Comparison of ENCODE assay signal across 12 cellular contexts in the genomic region with DNA sequence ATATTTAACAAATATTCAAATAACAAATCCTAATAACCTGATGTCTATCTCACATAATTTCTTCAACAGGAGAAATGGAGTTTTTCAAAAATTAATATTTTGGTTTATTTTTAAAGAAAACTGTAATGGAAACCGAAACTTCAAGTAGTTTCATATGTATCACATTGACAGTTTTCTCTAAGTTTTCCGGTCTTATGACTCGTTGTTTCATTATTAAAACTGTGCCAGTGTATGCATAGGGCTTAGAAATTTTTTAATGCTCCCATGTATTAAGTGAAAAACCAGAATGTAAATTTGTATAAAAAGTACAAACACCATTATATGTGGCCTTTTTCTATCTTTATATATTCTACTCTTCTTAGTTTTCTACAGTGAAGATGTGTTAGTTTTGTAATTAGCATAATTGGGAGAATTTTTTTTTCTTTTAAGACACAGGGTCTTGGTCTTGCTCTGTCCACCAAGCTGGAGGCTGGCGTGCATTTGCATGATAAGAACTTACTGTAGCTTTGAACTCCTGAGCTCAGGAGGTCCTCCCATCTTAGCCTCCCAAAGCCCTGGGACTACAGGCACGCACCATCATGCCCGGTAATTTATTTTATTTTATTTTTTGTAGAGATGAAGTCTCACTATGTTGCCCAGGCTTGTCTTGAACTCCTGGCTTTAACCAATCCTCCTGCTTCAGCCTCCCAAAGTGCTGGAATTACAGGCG. TPM values are rescaled to one million over a fixed set of nuclear protein-coding genes. Genes with fewer than 3 reads are reported as not detected.
DNase-seq lines count a peak whose midpoint lies in the region; ATAC-seq and TF ChIP-seq lines count a peak whose summit lies in the region.
"Had no signal": no experiment of that assay in that cellular context is flagged by ENCODE, and none has a peak within 500 bp of the region (broad histone marks: within the 10 kb centered on the region; RNA-seq: fewer than 3 reads in every experiment).

No MANE protein-coding gene starts in this region.

- H3K4me1 ChIP-seq in spleen (peaks cover 0 to 48% (median 24%) of the 10 kb centered on the region in 6 donors), adrenal gland (replicated peaks in 1 of 2) (no peaks in the 10 kb centered on the region)

- peak overlapping the region; percentile 18 for H3K4me3 Mint-ChIP-seq in activated CD4-positive, alpha-beta memory T cell treated with anti-CD3 and anti-CD28 coated beads, Interleukin-2, amount 10 ng/mL, durations not matched to agents 7 days and 5 days
- no peak overlapping the region for H3K4me3 Mint-ChIP-seq in activated CD4-positive, alpha-beta memory T cell treated with anti-CD3 and anti-CD28 coated beads for 36 hours

- TF ChIP-seq POLR2A in spleen (IDR thresholded peaks at IDR 0.05) = no peak
- no peak for TF ChIP-seq POLR2A in adrenal gland (IDR thresholded peaks at IDR 0.05)

- DNase-seq in activated CD4-positive, alpha-beta memory T cell treated with anti-CD3 and anti-CD28 coated beads, Interleukin-2, amount 10 ng/mL, durations not matched to agents 7 days and 5 days = no peak
- no peak for DNase-seq in activated CD4-positive, alpha-beta memory T cell treated with anti-CD3 and anti-CD28 coated beads for 36 hours
- no peak for DNase-seq in spleen
- no peak for DNase-seq in medulla oblongata (ENCODE audit: extremely low spot score)
- no peak for DNase-seq in SKM-1 (lab: John Stamatoyannopoulos, UW; ENCODE audit: unreplicated experiment)
- DNase-seq in adrenal gland = no peak
- DNase-seq: activated CD4-positive, alpha-beta T cell treated with anti-CD3 and anti-CD28 coated beads, Interleukin-2, amount 50 U/mL, for 48 hours; effector CD8-positive, alpha-beta T cell; left ventricle myocardium superior; NCI-H69 had no signal

- H3K4me1 Mint-ChIP-seq in activated CD4-positive, alpha-beta memory T cell treated with anti-CD3 and anti-CD28 coated beads, Interleukin-2, amount 10 ng/mL, durations not matched to agents 7 days and 5 days = peaks cover 29% of the 10 kb centered on the region
- peaks cover 21% of the 10 kb centered on the region for H3K4me1 Mint-ChIP-seq in activated CD4-positive, alpha-beta memory T cell treated with anti-CD3 and anti-CD28 coated beads for 36 hours (ENCODE audit: low read depth)

- H3K36me3 ChIP-seq in spleen (no peaks in the 10 kb centered on the region), adrenal gland (replicated peaks in 1 of 2) (no peaks in the 10 kb centered on the region)

- H3K27ac Mint-ChIP-seq in activated CD4-positive, alpha-beta memory T cell treated with anti-CD3 and anti-CD28 coated beads, Interleukin-2, amount 10 ng/mL, durations not matched to agents 7 days and 5 days = peak overlapping the region; percentile 59
- H3K27ac Mint-ChIP-seq in activated CD4-positive, alpha-beta memory T cell treated with anti-CD3 and anti-CD28 coated beads for 36 hours = no peak overlapping the region

- H3K27me3 ChIP-seq in spleen (replicated peaks in 1 of 7) (no peaks in the 10 kb centered on the region), adrenal gland (no peaks in the 10 kb centered on the region)

- no peak for TF ChIP-seq CTCF in spleen (IDR thresholded peaks at IDR 0.05 in 8 of 11, conservative IDR thresholded peaks at IDR 0.05 in 3 of 11)
- TF ChIP-seq CTCF in adrenal gland (IDR thresholded peaks at IDR 0.05) = no peak

- peaks cover 26% of the 10 kb centered on the region for H3K36me3 Mint-ChIP-seq in activated CD4-positive, alpha-beta memory T cell treated with anti-CD3 and anti-CD28 coated beads, Interleukin-2, amount 10 ng/mL, durations not matched to agents 7 days and 5 days (ENCODE audit: low read depth)
- H3K36me3 Mint-ChIP-seq in activated CD4-positive, alpha-beta memory T cell treated with anti-CD3 and anti-CD28 coated beads for 36 hours = no peaks in the 10 kb centered on the region

- H3K9me3 Mint-ChIP-seq in activated CD4-positive, alpha-beta memory T cell treated with anti-CD3 and anti-CD28 coated beads, Interleukin-2, amount 10 ng/mL, durations not matched to agents 7 days and 5 days = peaks cover 15% of the 10 kb centered on the region
- H3K9me3 Mint-ChIP-seq in activated CD4-positive, alpha-beta memory T cell treated with anti-CD3 and anti-CD28 coated beads for 36 hours = peaks cover 6% of the 10 kb centered on the region

- intact Hi-C loops in activated CD4-positive, alpha-beta memory T cell treated with anti-CD3 and anti-CD28 coated beads for 36 hours (cut with micrococcal nuclease) = loop anchor here (1.0 to 5.0 kb wide), 6 partner anchors 8 to 147 kb away; partner anchors contain the start of gene SAMSN1
- intact Hi-C loops in spleen (cut with DNase I; ENCODE audit: low total_unique reads) = no loop called here
- intact Hi-C loops in adrenal gland (cut with DNase I) = no loop called here

- CTCF ChIA-PET in activated CD4-positive, alpha-beta memory T cell treated with anti-CD3 and anti-CD28 coated beads, Interleukin-2, amount 10 ng/mL, durations not matched to agents 7 days and 5 days (lab: Charles Lee) = no interaction called here
- CTCF ChIA-PET in activated CD4-positive, alpha-beta memory T cell treated with anti-CD3 and anti-CD28 coated beads for 36 hours (lab: Charles Lee) = no interaction called here

- 61 to 77% (median 63%) methylated on average over 7 of the region's 7 CpGs for WGBS in spleen, 5 donors
- WGBS in adrenal gland, 4 donors = 53 to 82% (median 71%) methylated on average over 7 of the region's 7 CpGs

- H3K27me3 Mint-ChIP-seq in activated CD4-positive, alpha-beta memory T cell treated with anti-CD3 and anti-CD28 coated beads, Interleukin-2, amount 10 ng/mL, durations not matched to agents 7 days and 5 days = no peaks in the 10 kb centered on the region
- no peaks in the 10 kb centered on the region for H3K27me3 Mint-ChIP-seq in activated CD4-positive, alpha-beta memory T cell treated with anti-CD3 and anti-CD28 coated beads for 36 hours

- peak; percentile 88 for ATAC-seq in GM21825 (IDR thresholded peaks at IDR 0.05; ENCODE audit: unreplicated experiment)
- peak; percentile 85 for ATAC-seq in HG03565 (IDR thresholded peaks at IDR 0.05; ENCODE audit: unreplicated experiment)
- ATAC-seq: left ventricle myocardium superior had no signal

- peaks cover 0 to 3% (median 0%) of the 10 kb centered on the region in 8 donors for H3K9me3 ChIP-seq in spleen
- H3K9me3 ChIP-seq in adrenal gland (replicated peaks in 1 of 3) = no peaks in the 10 kb centered on the region

- POLR2A ChIA-PET in activated CD4-positive, alpha-beta memory T cell treated with anti-CD3 and anti-CD28 coated beads, Interleukin-2, amount 10 ng/mL, durations not matched to agents 7 days and 5 days (lab: Charles Lee) = interaction anchor here (0.9 to 1.5 kb wide), 3 partner anchors 13 to 44 kb away, joined by 3 read pairs; no protein-coding TSS in a partner anchor
- POLR2A ChIA-PET in activated CD4-positive, alpha-beta memory T cell treated with anti-CD3 and anti-CD28 coated beads for 36 hours (lab: Charles Lee) = interaction anchor here (0.6 to 1.1 kb wide), 2 partner anchors 63 to 212 kb away, joined by 3 to 4 read pairs; no protein-coding TSS in a partner anchor

- H3K4me3 ChIP-seq in spleen = no peak overlapping the region
- no peak overlapping the region for H3K4me3 ChIP-seq in adrenal gland

- H3K27ac ChIP-seq in spleen (peak overlapping the region; percentile 5 to 91 (median 70)), adrenal gland (no peak overlapping the region)

RNA-seq across cellular contexts. Expression of gene SAMSN1, which starts 43.9 kb away (rescaled TPM):
- total RNA-seq in activated CD4-positive, alpha-beta memory T cell treated with anti-CD3 and anti-CD28 coated beads, Interleukin-2, amount 10 ng/mL, durations not matched to agents 7 days and 5 days = 10 to 100 TPM; 87.1 to 91.0 TPM
- total RNA-seq in activated CD4-positive, alpha-beta memory T cell treated with anti-CD3 and anti-CD28 coated beads for 36 hours = 10 to 100 TPM; 47.5 to 48.4 TPM
- total RNA-seq in spleen (10 to 100 TPM; 43.7 to 79.2 (median 51.1) TPM), adrenal gland (10 to 100 TPM in 3 of 8 donors, 1 to 10 TPM in 5; 1.4 to 15.3 (median 7.8) TPM)
- polyA plus RNA-seq in spleen (10 to 100 TPM; 24.8 to 31.8 (median 24.8) TPM), adrenal gland (1 to 10 TPM; 4.0 to 7.6 (median 5.4) TPM)

Comparison
In these comparisons a context has a peak if more than half of its experiments do, and no peak if none do; other contexts are left out.
1. H3K27ac ChIP-seq: peak in spleen (8 of 8); none in adrenal gland (0 of 5).